Comparison of ENCODE assay signal across 31 cellular contexts in the genomic region with DNA sequence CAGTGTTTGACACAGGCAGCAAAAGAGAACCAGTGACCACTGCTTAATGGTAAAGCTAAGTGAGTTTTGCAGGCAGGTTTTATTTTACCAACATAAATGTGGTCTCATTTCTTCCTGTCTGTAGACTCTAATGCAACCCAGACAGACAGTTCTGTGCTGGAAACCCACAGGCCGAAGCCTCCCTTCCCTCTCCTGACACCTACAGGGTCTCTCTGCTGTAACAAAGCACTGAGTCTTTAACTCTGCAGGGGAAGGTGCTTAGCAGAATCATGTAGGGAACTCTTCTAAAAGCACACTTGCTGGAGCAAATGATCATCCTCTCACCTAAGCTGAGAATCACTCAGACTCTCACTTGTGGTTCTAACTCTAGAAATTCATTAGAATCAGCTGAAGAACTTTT.
"Had no signal": no experiment of that assay in that cellular context is flagged by ENCODE, and none has a peak within 500 bp of the region (broad histone marks: within the 10 kb centered on the region; RNA-seq: fewer than 3 reads in every experiment).

No MANE protein-coding gene starts in this region.

- H3K4me2 ChIP-seq: PC-9 had no signal

- H2AFZ ChIP-seq: PC-9 had no signal

- DNase-seq: activated CD4-positive, alpha-beta memory T cell treated with anti-CD3 and anti-CD28 coated beads, Interleukin-2, amount 10 ng/mL, durations not matched to agents 7 days and 5 days; activated CD4-positive, alpha-beta T cell treated with anti-CD3 and anti-CD28 coated beads for 1 hour; activated CD4-positive, alpha-beta T cell treated with anti-CD3 and anti-CD28 coated beads for 48 hours; activated CD4-positive, CD25-positive, alpha-beta regulatory T cell; activated CD8-positive, alpha-beta memory T cell treated with anti-CD3 and anti-CD28 coated beads for 24 hours; activated CD8-positive, alpha-beta memory T cell treated with anti-CD3 and anti-CD28 coated beads, Interleukin-2, amount 10 ng/mL, durations not matched to agents 7 days and 5 days; activated CD8-positive, alpha-beta memory T cell treated with anti-CD3 and anti-CD28 coated beads, Interleukin-2, amount 50 U/mL, for 48 hours; activated effector memory CD4-positive, alpha-beta T cell treated with Interleukin-2 at 50 U/mL for 16 hours; activated naive CD4-positive, alpha-beta T cell treated with anti-CD3 and anti-CD28 coated beads, Interleukin-2, amount 10 ng/mL, durations not matched to agents 7 days and 5 days; activated naive CD8-positive, alpha-beta T cell treated with anti-CD3 and anti-CD28 coated beads, Interleukin-2, amount 50 U/mL, for 24 hours; activated T-cell treated with anti-CD3 and anti-CD28 coated beads, Interleukin-2, amount 50 U/mL, for 48 hours; anterior cingulate cortex; caudate nucleus; Karpas-422; NCI-H1105; NCI-H1417 treated with DMSO at 0.1 percent for 48 hours; NCI-H187 treated with DMSO at 0.1 percent for 48 hours; NCI-H2081; NCI-H345; NCI-H524 treated with DMSO at 0.1 percent for 48 hours; NK-92 treated with Interleukin-12 subunit alpha and Interleukin-12 subunit beta, amount 100 ng/mL, for 24 hours; PC-9; SIG-M5; T-cell; T-helper 17 cell had no signal

- ATAC-seq: activated CD8-positive, alpha-beta memory T cell treated with anti-CD3 and anti-CD28 coated beads, Interleukin-2, amount 10 ng/mL, durations not matched to agents 7 days and 5 days; activated naive CD8-positive, alpha-beta T cell treated with anti-CD3 and anti-CD28 coated beads, Interleukin-2, amount 50 U/mL, for 24 hours; Right ventricle myocardium inferior; SK-N-SH treated with all-trans-retinoic acid at 6 μM for 48 hours; T-cell; T-helper 17 cell had no signal

- H3K27ac ChIP-seq: PC-9, RWPE1, VCaP had no signal

- H3K4me3 ChIP-seq: PC-9 had no signal

- FAIRE-seq: bronchial epithelial cell, RCC 7860 had no signal
